ENCODE assay signal across 21 cellular contexts in genomic region chr3:111807826-111808225, GRCh38. TPM values are rescaled to one million over a fixed set of nuclear protein-coding genes. Genes with fewer than 3 reads are reported as not detected.
DNase-seq lines count a peak whose midpoint lies in the region; ATAC-seq and TF ChIP-seq lines count a peak whose summit lies in the region.
"Had no signal": no experiment of that assay in that cellular context is flagged by ENCODE, and none has a peak within 500 bp of the region (broad histone marks: within the 10 kb centered on the region; RNA-seq: fewer than 3 reads in every experiment).

No MANE protein-coding gene starts in this region.

- DNase-seq in stimulated activated naive CD8-positive, alpha-beta T cell treated with anti-CD3 and anti-CD28 coated beads, Interleukin-15, amount 100 ng/mL, for 72 hours = no peak
- DNase-seq in epithelial cell of prostate (ENCODE audit: low read depth, low spot score) (no peak), GM10266 (ENCODE audit: extremely low spot score) (no peak), BE2C (no peak)
- no peak for DNase-seq in stimulated activated CD4-positive, alpha-beta T cell treated with anti-CD3 and anti-CD28 coated beads, Interleukin-1b, Interleukin-23, amount 100 ng/mL, for 48 hours
- DNase-seq: AML-193; Calu3; CD4-positive, CD25-positive, alpha-beta regulatory T cell; MM.1S; NCI-H1105 treated with DMSO at 0.1 percent for 48 hours; NCI-H187 treated with DMSO at 0.1 percent for 48 hours; NCI-H446 treated with DMSO at 0.1 percent for 48 hours; NCI-H748 treated with DMSO at 0.1 percent for 48 hours; SHP77 treated with DMSO at 0.1 percent for 48 hours had no signal

- H3K4me3 Mint-ChIP-seq in stimulated activated naive CD8-positive, alpha-beta T cell treated with anti-CD3 and anti-CD28 coated beads, Interleukin-15, Interleukin-2, amounts not matched to agents 100 ng/mL and 50 ng/mL, for 24 hours = no peak overlapping the region
- no peak overlapping the region for H3K4me3 Mint-ChIP-seq in stimulated activated naive CD8-positive, alpha-beta T cell treated with anti-CD3 and anti-CD28 coated beads, Interleukin-15, amount 100 ng/mL, for 72 hours
- no peak overlapping the region for H3K4me3 Mint-ChIP-seq in nephron
- H3K4me3 Mint-ChIP-seq: CD4-positive, CD25-positive, alpha-beta regulatory T cell had no signal

- no peaks in the 10 kb centered on the region for H3K36me3 ChIP-seq in BE2C

- peaks cover 6% of the 10 kb centered on the region for H3K4me1 Mint-ChIP-seq in stimulated activated naive CD8-positive, alpha-beta T cell treated with anti-CD3 and anti-CD28 coated beads, Interleukin-15, Interleukin-2, amounts not matched to agents 100 ng/mL and 50 ng/mL, for 24 hours (ENCODE audit: low read depth)
- no peaks in the 10 kb centered on the region for H3K4me1 Mint-ChIP-seq in stimulated activated naive CD8-positive, alpha-beta T cell treated with anti-CD3 and anti-CD28 coated beads, Interleukin-15, amount 100 ng/mL, for 72 hours
- H3K4me1 Mint-ChIP-seq in nephron = peaks cover 52% of the 10 kb centered on the region

- peak overlapping the region; percentile 32 for H3K27ac Mint-ChIP-seq in stimulated activated naive CD8-positive, alpha-beta T cell treated with anti-CD3 and anti-CD28 coated beads, Interleukin-15, Interleukin-2, amounts not matched to agents 100 ng/mL and 50 ng/mL, for 24 hours
- H3K27ac Mint-ChIP-seq in stimulated activated naive CD8-positive, alpha-beta T cell treated with anti-CD3 and anti-CD28 coated beads, Interleukin-15, amount 100 ng/mL, for 72 hours = no peak overlapping the region
- H3K27ac Mint-ChIP-seq in nephron = peak overlapping the region; percentile 59 to 91 (median 86)

- no peak for ATAC-seq in stimulated activated naive CD8-positive, alpha-beta T cell treated with anti-CD3 and anti-CD28 coated beads, Interleukin-15, amount 100 ng/mL, for 72 hours
- no peak for ATAC-seq in HG03457 (IDR thresholded peaks at IDR 0.05; ENCODE audit: unreplicated experiment)
- ATAC-seq: GM12878, Panc1 had no signal

- no peaks in the 10 kb centered on the region for H3K36me3 Mint-ChIP-seq in stimulated activated naive CD8-positive, alpha-beta T cell treated with anti-CD3 and anti-CD28 coated beads, Interleukin-15, Interleukin-2, amounts not matched to agents 100 ng/mL and 50 ng/mL, for 24 hours (ENCODE audit: low read depth)
- H3K36me3 Mint-ChIP-seq in nephron (ENCODE audit: low read depth) = peaks cover 1% of the 10 kb centered on the region
- H3K36me3 Mint-ChIP-seq: CD4-positive, CD25-positive, alpha-beta regulatory T cell had no signal

- no peaks in the 10 kb centered on the region for H3K4me1 ChIP-seq in BE2C

- H3K27ac ChIP-seq in epithelial cell of prostate = peak overlapping the region; percentile 34
- H3K27ac ChIP-seq: HL-60, KMS-11 had no signal

- H3K27me3 Mint-ChIP-seq in stimulated activated naive CD8-positive, alpha-beta T cell treated with anti-CD3 and anti-CD28 coated beads, Interleukin-15, Interleukin-2, amounts not matched to agents 100 ng/mL and 50 ng/mL, for 24 hours = no peaks in the 10 kb centered on the region
- no peaks in the 10 kb centered on the region for H3K27me3 Mint-ChIP-seq in stimulated activated naive CD8-positive, alpha-beta T cell treated with anti-CD3 and anti-CD28 coated beads, Interleukin-15, amount 100 ng/mL, for 72 hours
- H3K27me3 Mint-ChIP-seq in nephron (ENCODE audit: low read depth) = no peaks in the 10 kb centered on the region

- H3K9me3 Mint-ChIP-seq in stimulated activated naive CD8-positive, alpha-beta T cell treated with anti-CD3 and anti-CD28 coated beads, Interleukin-15, Interleukin-2, amounts not matched to agents 100 ng/mL and 50 ng/mL, for 24 hours = no peaks in the 10 kb centered on the region
- no peaks in the 10 kb centered on the region for H3K9me3 Mint-ChIP-seq in stimulated activated naive CD8-positive, alpha-beta T cell treated with anti-CD3 and anti-CD28 coated beads, Interleukin-15, amount 100 ng/mL, for 72 hours
- peaks cover under 1% of the 10 kb centered on the region for H3K9me3 Mint-ChIP-seq in nephron

- no peak for TF ChIP-seq CTCF in nephron (IDR thresholded peaks at IDR 0.05; ENCODE audit: unreplicated experiment in 3 of 3)
- TF ChIP-seq CTCF in GM10266 (IDR thresholded peaks at IDR 0.05; ENCODE audit: control insufficient read depth, insufficient read depth, low read depth, missing control alignments) = no peak
- no peak for TF ChIP-seq CTCF in BE2C (IDR thresholded peaks at IDR 0.05; ENCODE audit: low read depth, low read length)

- no peak overlapping the region for H3K4me3 ChIP-seq in BE2C (ENCODE audit: low read depth, low read length)
- H3K4me3 ChIP-seq: GM12878 had no signal

- no peaks in the 10 kb centered on the region for H3K27me3 ChIP-seq in BE2C

- no peaks in the 10 kb centered on the region for H3K9me3 ChIP-seq in BE2C

RNA-seq across cellular contexts. Expression of gene PHLDB2, which starts 51.2 kb away (rescaled TPM):
- not detected for polyA plus RNA-seq in BE2C (2012; ENCODE audit: insufficient read depth, insufficient read length, low read depth)

Comparison
In these comparisons a context has a peak if more than half of its experiments do, and no peak if none do; other contexts are left out.
1. H3K27ac Mint-ChIP-seq: peak in stimulated activated naive CD8-positive, alpha-beta T cell treated with anti-CD3 and anti-CD28 coated beads, Interleukin-15, Interleukin-2, amounts not matched to agents 100 ng/mL and 50 ng/mL, for 24 hours (single experiment) and nephron (3 of 3); none in stimulated activated naive CD8-positive, alpha-beta T cell treated with anti-CD3 and anti-CD28 coated beads, Interleukin-15, amount 100 ng/mL, for 72 hours (0 of 2).